ENCODE assay signal across 14 cellular contexts in the genomic region with DNA sequence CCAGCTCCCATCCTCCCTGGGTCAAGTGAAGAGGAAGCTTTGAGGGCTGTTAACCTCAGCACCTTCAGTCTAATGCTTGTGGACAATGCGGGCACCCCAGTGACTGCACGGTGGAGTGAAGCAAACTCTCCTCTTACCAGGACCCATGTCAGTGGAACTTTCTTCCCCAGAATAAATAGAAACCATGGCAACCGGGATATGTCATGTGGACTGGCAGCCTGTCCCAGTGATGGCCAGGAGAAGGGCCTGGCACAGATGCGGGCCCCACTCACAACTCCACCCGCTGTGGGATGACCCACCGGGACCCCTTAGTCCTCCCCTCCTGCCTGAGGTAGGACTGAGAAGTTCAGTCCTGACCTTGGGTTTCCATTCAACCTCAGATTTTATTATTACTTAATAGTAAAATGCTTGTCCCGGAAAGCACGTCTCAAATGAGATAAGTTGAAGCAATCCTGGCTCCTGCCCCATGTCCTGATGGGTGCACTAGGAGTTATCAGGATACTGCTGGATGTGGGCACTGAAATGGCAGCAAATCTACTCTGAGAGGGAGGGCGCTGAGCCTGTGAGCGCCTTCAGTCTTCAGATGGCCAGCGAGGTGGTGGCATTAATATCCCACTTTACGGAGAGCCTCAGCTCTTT.
"Had no signal": no experiment of that assay in that cellular context is flagged by ENCODE, and none has a peak within 500 bp of the region (broad histone marks: within the 10 kb centered on the region; RNA-seq: fewer than 3 reads in every experiment).

No MANE protein-coding gene starts in this region.

- H3K27ac Mint-ChIP-seq: activated B cell treated with CpG ODN at 0.5 μM for 24 hours; activated CD4-positive, alpha-beta T cell treated with anti-CD3 and anti-CD28 coated beads, Interleukin-2, amount 10 ng/mL, durations not matched to agents 7 days and 5 days; effector memory CD8-positive, alpha-beta T cell; naive thymus-derived CD4-positive, alpha-beta T cell; T-helper 1 cell treated with Interleukin-12 subunit alpha and Interleukin-12 subunit beta and Interleukin-4 antibody, amounts not matched to agents 30 μg/mL and 1 μg/mL, for 36 hours had no signal

- H3K27ac ChIP-seq: lower lobe of right lung, right atrium auricular region, skin epidermis, stomach, tibial nerve had no signal

- H3K9me3 ChIP-seq: lower lobe of right lung, right atrium auricular region, stomach, tibial nerve had no signal

- H3K9me3 Mint-ChIP-seq: activated B cell treated with CpG ODN at 0.5 μM for 24 hours; activated CD4-positive, alpha-beta T cell treated with anti-CD3 and anti-CD28 coated beads, Interleukin-2, amount 10 ng/mL, durations not matched to agents 7 days and 5 days; effector memory CD8-positive, alpha-beta T cell; T-helper 1 cell treated with Interleukin-12 subunit alpha and Interleukin-12 subunit beta and Interleukin-4 antibody, amounts not matched to agents 30 μg/mL and 1 μg/mL, for 36 hours had no signal

- DNase-seq: activated B cell treated with CpG ODN at 0.5 μM for 24 hours; activated CD4-positive, alpha-beta T cell treated with anti-CD3 and anti-CD28 coated beads, Interleukin-2, amount 10 ng/mL, durations not matched to agents 7 days and 5 days; activated naive CD4-positive, alpha-beta T cell treated with anti-CD3 and anti-CD28 coated beads, Interleukin-2, amount 50 U/mL, for 16 hours; caudate nucleus; cortex of kidney; effector memory CD8-positive, alpha-beta T cell; left cardiac atrium; lower lobe of right lung; naive thymus-derived CD4-positive, alpha-beta T cell; stomach had no signal

- H3K36me3 ChIP-seq: lower lobe of right lung, right atrium auricular region, stomach, tibial nerve had no signal

- H3K4me3 Mint-ChIP-seq: activated B cell treated with CpG ODN at 0.5 μM for 24 hours; activated CD4-positive, alpha-beta T cell treated with anti-CD3 and anti-CD28 coated beads, Interleukin-2, amount 10 ng/mL, durations not matched to agents 7 days and 5 days; effector memory CD8-positive, alpha-beta T cell; naive thymus-derived CD4-positive, alpha-beta T cell; T-helper 1 cell treated with Interleukin-12 subunit alpha and Interleukin-12 subunit beta and Interleukin-4 antibody, amounts not matched to agents 30 μg/mL and 1 μg/mL, for 36 hours had no signal

- ATAC-seq: effector memory CD8-positive, alpha-beta T cell; naive thymus-derived CD4-positive, alpha-beta T cell had no signal

- H3K27me3 ChIP-seq: right atrium auricular region, tibial nerve had no signal

- H3K4me3 ChIP-seq: lower lobe of right lung, right atrium auricular region, skin epidermis, stomach, tibial nerve had no signal
